Comparison of ENCODE assay signal across 21 cellular contexts in the genomic region with DNA sequence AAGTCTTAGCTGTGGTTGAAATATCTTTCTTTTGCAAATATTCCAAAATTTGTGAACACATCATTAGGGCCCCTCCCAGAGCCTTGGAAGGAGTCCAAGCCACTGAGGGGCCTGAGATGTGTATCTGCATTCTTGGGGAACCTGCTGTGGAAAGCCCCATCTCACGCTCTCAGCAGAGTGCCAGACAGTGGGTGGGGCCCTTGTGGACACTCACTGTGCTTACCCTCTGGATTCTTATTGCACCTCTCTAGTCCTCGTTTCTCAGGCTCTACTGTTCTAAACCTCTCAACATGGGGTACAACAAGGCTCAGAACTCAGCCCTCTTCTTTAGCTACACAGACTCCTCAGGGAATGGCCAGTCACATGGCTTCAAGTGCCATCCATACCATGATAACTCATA.
A peak's percentile ranks its signal among the peaks of the same experiment; 100 is the strongest.
DNase-seq lines count a peak whose midpoint lies in the region; ATAC-seq and TF ChIP-seq lines count a peak whose summit lies in the region.
"Had no signal": no experiment of that assay in that cellular context is flagged by ENCODE, and none has a peak within 500 bp of the region (broad histone marks: within the 10 kb centered on the region; RNA-seq: fewer than 3 reads in every experiment).

No MANE protein-coding gene starts in this region.

- TF ChIP-seq CTCF in KMS-11 (conservative IDR thresholded peaks at IDR 0.05; ENCODE audit: low read depth, low read length) (no peak), natural killer cell (IDR thresholded peaks at IDR 0.05) (no peak), HFFc6 (IDR thresholded peaks at IDR 0.05) (no peak)

- no peaks in the 10 kb centered on the region for H3K9me3 Mint-ChIP-seq in natural killer cell
- H3K9me3 Mint-ChIP-seq in HFFc6 = peaks cover 28% of the 10 kb centered on the region

- H3K27me3 ChIP-seq in KMS-11 (ENCODE audit: insufficient read depth, low read depth) = no peaks in the 10 kb centered on the region
- H3K27me3 ChIP-seq: BE2C, BLaER1 had no signal

- H3K27ac Mint-ChIP-seq in natural killer cell (no peak overlapping the region), HFFc6 (no peak overlapping the region)
- H3K27ac Mint-ChIP-seq: CD14-positive monocyte; CD4-positive, alpha-beta memory T cell; CD4-positive, CD25-positive, alpha-beta regulatory T cell; CD8-positive, alpha-beta memory T cell had no signal

- peak overlapping the region; percentile 24; the same call in 1 of the 2 replicates for H3K27ac ChIP-seq in KMS-11
- H3K27ac ChIP-seq: BLaER1 had no signal

- H4K20me1 ChIP-seq in KMS-11 (ENCODE audit: insufficient read depth) = no peaks in the 10 kb centered on the region
- H4K20me1 ChIP-seq: BLaER1 had no signal

- H3K36me3 Mint-ChIP-seq in natural killer cell = no peaks in the 10 kb centered on the region
- 0 out of 2 replicates have a peak, but pooled peaks cover 5% of the 10 kb centered on the region for H3K36me3 Mint-ChIP-seq in HFFc6 (ENCODE audit: low read depth)
- H3K36me3 Mint-ChIP-seq: CD14-positive monocyte; CD4-positive, alpha-beta memory T cell; CD4-positive, CD25-positive, alpha-beta regulatory T cell; CD8-positive, alpha-beta memory T cell had no signal

- ATAC-seq in natural killer cell (peak in 2 of 3 donors; percentile 32 to 47), HG03045 (IDR thresholded peaks at IDR 0.05; ENCODE audit: unreplicated experiment) (no peak)

- intact Hi-C loops in natural killer cell (cut with micrococcal nuclease) = no loop called here

- H3K4me1 Mint-ChIP-seq in natural killer cell (no peaks in the 10 kb centered on the region), HFFc6 (ENCODE audit: low read depth) (no peaks in the 10 kb centered on the region)
- H3K4me1 Mint-ChIP-seq: CD14-positive monocyte; CD4-positive, CD25-positive, alpha-beta regulatory T cell; CD8-positive, alpha-beta memory T cell had no signal

- no peaks in the 10 kb centered on the region for H3K36me3 ChIP-seq in KMS-11 (ENCODE audit: insufficient read depth)
- H3K36me3 ChIP-seq: BE2C, BLaER1 had no signal

- no peak overlapping the region for H3K4me3 Mint-ChIP-seq in natural killer cell
- H3K4me3 Mint-ChIP-seq in HFFc6 = no peak overlapping the region
- H3K4me3 Mint-ChIP-seq: CD14-positive monocyte; CD4-positive, alpha-beta memory T cell; CD4-positive, CD25-positive, alpha-beta regulatory T cell; CD8-positive, alpha-beta memory T cell had no signal

- H3K4me3 ChIP-seq in KMS-11 (IDR thresholded peaks at IDR 0.05; ENCODE audit: insufficient read depth, low read depth, low read length) = no peak overlapping the region
- H3K4me3 ChIP-seq: BLaER1 had no signal

- peak overlapping the region; percentile 79 for H3K4me2 ChIP-seq in KMS-11
- H3K4me2 ChIP-seq: BLaER1 had no signal

- no peaks in the 10 kb centered on the region for H3K79me2 ChIP-seq in KMS-11 (ENCODE audit: insufficient read depth, low read depth)

- H3K4me1 ChIP-seq in KMS-11 (ENCODE audit: low read depth, poor library complexity, severe bottlenecking) = peaks cover 43% of the 10 kb centered on the region
- H3K4me1 ChIP-seq: BE2C had no signal

- peak overlapping the region; percentile 27; the same call in 1 of the 2 replicates for H2AFZ ChIP-seq in KMS-11 (ENCODE audit: low read depth)

- H3K27me3 Mint-ChIP-seq in natural killer cell (ENCODE audit: low read depth in 2 of 2) (peaks cover 13 to 24% of the 10 kb centered on the region in 2 donors), HFFc6 (ENCODE audit: insufficient read depth) (no peaks in the 10 kb centered on the region; the same call in 1 of the 2 replicates)
- H3K27me3 Mint-ChIP-seq: CD4-positive, CD25-positive, alpha-beta regulatory T cell had no signal

- DNase-seq in natural killer cell = no peak
- DNase-seq in stimulated activated CD4-positive, alpha-beta T cell treated with anti-CD3 and anti-CD28 coated beads, Interleukin-15, amount 100 ng/mL, for 24 hours = no peak
- no peak for DNase-seq in HFFc6
- DNase-seq: 8988T; ACHN; BE2C; C1 segment of cervical spinal cord; CD4-positive, alpha-beta memory T cell; CD4-positive, CD25-positive, alpha-beta regulatory T cell; CD8-positive, alpha-beta memory T cell; COR-L47; DMS 273 treated with DMSO at 0.1 percent for 48 hours; DMS153; DMS53; DMS79; DND-41; GF-D8 had no signal

- no peak overlapping the region; the same call in 1 of the 2 replicates for H3K9ac ChIP-seq in KMS-11
- H3K9ac ChIP-seq: BLaER1 had no signal
